In genomic region chr16:1626327-1626726, GRCh38 we compare ENCODE assay signal across 1 cellular context.
TF ChIP-seq lines count a peak whose summit lies in the region.

No MANE protein-coding gene starts in this region.

TF ChIP-seq in K562, 482 proteins besides CTCF, POLR2A, EP300 and RAD21:
- peak; percentile 9; the same call in 1 of the 2 replicates for TF ChIP-seq MAFF (IDR thresholded peaks at IDR 0.05; ENCODE audit: low read length)
- TF ChIP-seq C11orf30 (IDR thresholded peaks at IDR 0.05; ENCODE audit: low read depth): peak; percentile 26
- no peak for TF ChIP-seq HES1 (IDR thresholded peaks at IDR 0.05; ENCODE audit: low read depth)
- no peak for TF ChIP-seq RBM25 (IDR thresholded peaks at IDR 0.05; ENCODE audit: low read depth, low read length, severe bottlenecking)
- peak; percentile 40; the same call in 1 of the 2 replicates for TF ChIP-seq ZNF316 (IDR thresholded peaks at IDR 0.05)
- no peak for TF ChIP-seq ETV6 (IDR thresholded peaks at IDR 0.05; ENCODE audit: borderline replicate concordance in 1 of 2, low read depth in 2 of 2, low read length in 1 of 2)
- TF ChIP-seq ETV6 (CRISPR knock-in tag; IDR thresholded peaks at IDR 0.05; ENCODE audit: borderline replicate concordance): no peak
- TF ChIP-seq MAFG (tag; conservative IDR thresholded peaks at IDR 0.05): 0 out of 2 replicates have a peak, but pooled peaks have one; percentile 24
